21 cellular contexts compared by ENCODE assay signal in genomic region chr6:159756508-159756907, GRCh38. TPM values are rescaled to one million over a fixed set of nuclear protein-coding genes. Genes with fewer than 3 reads are reported as not detected.
DNase-seq lines count a peak whose midpoint lies in the region; ATAC-seq, FAIRE-seq and TF ChIP-seq lines count a peak whose summit lies in the region.
"Had no signal": no experiment of that assay in that cellular context is flagged by ENCODE, and none has a peak within 500 bp of the region (broad histone marks: within the 10 kb centered on the region; RNA-seq: fewer than 3 reads in every experiment).

No MANE protein-coding gene starts in this region.

- CTCF ChIA-PET in K562 (lab: Yijun Ruan, JAX; ENCODE audit: low intra/inter-chr PET ratio) (no interaction called here), HEK293T (lab: Yijun Ruan, JAX) (no interaction called here)

- TF ChIP-seq CTCF in K562 (IDR thresholded peaks at IDR 0.05 in 2 of 3, conservative IDR thresholded peaks at IDR 0.05 in 1 of 3; ENCODE audit: insufficient read depth in 2 of 3, low read depth in 1 of 3, low read length in 3 of 3), result no peak
- TF ChIP-seq CTCF in neural progenitor cell (IDR thresholded peaks at IDR 0.05), result no peak

- peak overlapping the region; percentile 66 for H3K27ac Mint-ChIP-seq in activated naive CD8-positive, alpha-beta T cell
- no peak overlapping the region for H3K27ac Mint-ChIP-seq in activated naive CD8-positive, alpha-beta T cell treated with anti-CD3 and anti-CD28 coated beads for 36 hours
- H3K27ac Mint-ChIP-seq in neural progenitor cell, result no peak overlapping the region

- no peaks in the 10 kb centered on the region for H3K27me3 Mint-ChIP-seq in activated naive CD8-positive, alpha-beta T cell
- no peaks in the 10 kb centered on the region for H3K27me3 Mint-ChIP-seq in activated naive CD8-positive, alpha-beta T cell treated with anti-CD3 and anti-CD28 coated beads for 36 hours
- H3K27me3 Mint-ChIP-seq in neural progenitor cell (ENCODE audit: insufficient read depth, low read depth), result peaks cover 2% of the 10 kb centered on the region

- H3K4me1 ChIP-seq in K562 (replicated peaks in 1 of 2; ENCODE audit: control insufficient read depth in 2 of 2, insufficient read depth in 2 of 2, low read length in 2 of 2) (peaks cover 9 to 10% of the 10 kb centered on the region in 2 experiments; a peak in 4 of 5 replicates), neural progenitor cell (peaks cover 14% of the 10 kb centered on the region)

- H3K36me3 ChIP-seq in K562 (ENCODE audit: control insufficient read depth, insufficient read depth, low read length) (peaks cover 81% of the 10 kb centered on the region), neural progenitor cell (peaks cover 25% of the 10 kb centered on the region)

- H3K9me3 Mint-ChIP-seq in activated naive CD8-positive, alpha-beta T cell (ENCODE audit: low read depth), result no peaks in the 10 kb centered on the region
- no peaks in the 10 kb centered on the region for H3K9me3 Mint-ChIP-seq in activated naive CD8-positive, alpha-beta T cell treated with anti-CD3 and anti-CD28 coated beads for 36 hours
- H3K9me3 Mint-ChIP-seq in neural progenitor cell, result no peaks in the 10 kb centered on the region

- TF ChIP-seq RAD21 in K562 (CRISPR knock-in tag; conservative IDR thresholded peaks at IDR 0.05 in 1 of 2, IDR thresholded peaks at IDR 0.05 in 1 of 2), result no peak

- peaks cover 81% of the 10 kb centered on the region for H3F3A ChIP-seq in neural progenitor cell (ENCODE audit: low read depth)

- WGBS in K562 (ENCODE audit: insufficient coverage, low coverage, missing lambda C conversion rate), result 99% methylated on average over 4 of the region's 4 CpGs

- TF ChIP-seq POLR2A in K562 (conservative IDR thresholded peaks at IDR 0.05), result no peak

- intact Hi-C loops in K562 (cut with micrococcal nuclease), result no loop called here

- DNase-seq in activated naive CD8-positive, alpha-beta T cell treated with anti-CD3 and anti-CD28 coated beads for 36 hours, result no peak
- DNase-seq in NCI-H187 treated with DMSO at 0.1 percent for 48 hours (lab: John Stamatoyannopoulos, UW) (peak; percentile 51), K562 (ENCODE audit: extremely low read depth in 1 of 4, low spot score in 3 of 4) (no peak), neural progenitor cell (ENCODE audit: low spot score) (no peak), HEK293T (ENCODE audit: extremely low spot score) (no peak)
- DNase-seq: Caco-2; DND-41; GOT3; NCI-H1048; NCI-H146; NCI-H226; NK-92 treated with Interleukin-12 subunit alpha and Interleukin-12 subunit beta, amount 100 ng/mL, for 24 hours; SHP77 had no signal

- H3K9ac ChIP-seq in K562 (ENCODE audit: insufficient read depth in 1 of 2, low read depth in 2 of 2, low read length in 2 of 2), result no peak overlapping the region
- H3K9ac ChIP-seq in neural progenitor cell, result no peak overlapping the region
- H3K9ac ChIP-seq: KMS-11 had no signal

- in situ Hi-C loops in K562 (cut with MboI), result no loop called here

- peaks cover 18% of the 10 kb centered on the region for H3K79me2 ChIP-seq in K562 (ENCODE audit: control insufficient read depth, insufficient read depth, low read length)
- peaks cover 32% of the 10 kb centered on the region for H3K79me2 ChIP-seq in neural progenitor cell (ENCODE audit: low read depth)

- H3K4me3 ChIP-seq in K562 (no peak overlapping the region), neural progenitor cell (no peak overlapping the region)
- H3K4me3 ChIP-seq: A549 had no signal

- H2AFZ ChIP-seq in K562 (ENCODE audit: low read depth, low read length) (no peak overlapping the region), neural progenitor cell (replicated peaks) (no peak overlapping the region)

- H3K4me2 ChIP-seq in K562 (ENCODE audit: insufficient read depth, low read length) (no peak overlapping the region), neural progenitor cell (no peak overlapping the region)
- H3K4me2 ChIP-seq: A549, KMS-11 had no signal

- ATAC-seq in K562, result no peak
- ATAC-seq in GM21360 (IDR thresholded peaks at IDR 0.05; ENCODE audit: unreplicated experiment), result no peak
- ATAC-seq: A549, SK-N-SH treated with all-trans-retinoic acid at 6 μM for 48 hours had no signal

- no peak overlapping the region for H3K4me3 Mint-ChIP-seq in activated naive CD8-positive, alpha-beta T cell
- no peak overlapping the region for H3K4me3 Mint-ChIP-seq in activated naive CD8-positive, alpha-beta T cell treated with anti-CD3 and anti-CD28 coated beads for 36 hours
- no peak overlapping the region for H3K4me3 Mint-ChIP-seq in neural progenitor cell

- BruUV-seq in K562 (replicated peaks; lab: Mats Ljungman, UMichigan), result no TSS peak

- H3K27me3 ChIP-seq in K562 (ENCODE audit: control insufficient read depth in 2 of 2, insufficient read depth in 2 of 2, low read length in 2 of 2), result no peaks in the 10 kb centered on the region
- H3K27me3 ChIP-seq in neural progenitor cell, result no peaks in the 10 kb centered on the region

- no peak overlapping the region for H3K27ac ChIP-seq in K562 (ENCODE audit: extremely low read depth, low read depth, low read length)
- no peak overlapping the region for H3K27ac ChIP-seq in neural progenitor cell
- H3K27ac ChIP-seq: A549, C4-2B, KMS-11 had no signal

- H4K20me1 ChIP-seq in K562 (replicated peaks; ENCODE audit: control insufficient read depth, insufficient read depth, low read length) (no peaks in the 10 kb centered on the region), neural progenitor cell (ENCODE audit: low read depth) (peaks cover 12% of the 10 kb centered on the region)

- H3K9me3 ChIP-seq in K562 (replicated peaks; ENCODE audit: control insufficient read depth, insufficient read depth, low read depth, low read length) (no peaks in the 10 kb centered on the region), neural progenitor cell (ENCODE audit: low read depth) (no peaks in the 10 kb centered on the region)
- H3K9me3 ChIP-seq: A549, Caco-2 had no signal

- no peaks in the 10 kb centered on the region for H3K9me1 ChIP-seq in K562 (ENCODE audit: control insufficient read depth, insufficient read depth, low read length)

- peaks cover 8% of the 10 kb centered on the region for H3K36me3 Mint-ChIP-seq in activated naive CD8-positive, alpha-beta T cell
- H3K36me3 Mint-ChIP-seq in activated naive CD8-positive, alpha-beta T cell treated with anti-CD3 and anti-CD28 coated beads for 36 hours, result peaks cover 42% of the 10 kb centered on the region
- H3K36me3 Mint-ChIP-seq in neural progenitor cell, result peaks cover 43% of the 10 kb centered on the region

- H3K4me1 Mint-ChIP-seq in activated naive CD8-positive, alpha-beta T cell (ENCODE audit: low read depth), result peaks cover 19% of the 10 kb centered on the region
- peaks cover 32% of the 10 kb centered on the region for H3K4me1 Mint-ChIP-seq in activated naive CD8-positive, alpha-beta T cell treated with anti-CD3 and anti-CD28 coated beads for 36 hours
- H3K4me1 Mint-ChIP-seq in neural progenitor cell, result peaks cover 18% of the 10 kb centered on the region

- no peak for TF ChIP-seq EP300 in K562 (IDR thresholded peaks at IDR 0.05; ENCODE audit: low read length)

- POLR2A ChIA-PET in K562 (lab: Yijun Ruan, JAX), result interaction anchor here (0.9 to 1.5 kb wide), 4 partner anchors 13 to 63 kb away, joined by 3 to 5 read pairs (median 4); partner anchors contain the start of genes SOD2 and WTAP
- POLR2A ChIA-PET in HEK293T (lab: Yijun Ruan, JAX), result no interaction called here

- FAIRE-seq in K562 (lab: Jason Lieb, UNC), result no peak
- FAIRE-seq: A549 had no signal

RNA-seq across cellular contexts. Expression of gene ACAT2, which starts 5.3 kb away (rescaled TPM):
- 10 to 100 TPM; 67.8 to 68.4 TPM for total RNA-seq in activated naive CD8-positive, alpha-beta T cell treated with anti-CD3 and anti-CD28 coated beads for 36 hours
- 97.0 and 119 TPM in 2 replicates for total RNA-seq in K562 (2011; cell fraction: chromatin; rRNA removed; ENCODE audit: low replicate concordance)
- total RNA-seq in K562 (2011; cell fraction: nucleolus; rRNA removed), result 75.9 and 101 TPM in 2 replicates
- total RNA-seq in K562 (2011; cell fraction: nucleoplasm; rRNA removed), result 118 and 128 TPM in 2 replicates
- total RNA-seq in K562 (2014; rRNA removed), result 63.0 and 74.1 TPM in 2 replicates
- total RNA-seq in K562 (2014; rRNA removed; fragmentation: Illumina TruSeq; extraction: Trizol), result 151 and 166 TPM in 2 replicates
- 78.8 and 85.6 TPM in 2 replicates for total RNA-seq in K562 (2015; rRNA removed; fragmentation: Illumina TruSeq; extraction: Trizol)
- total RNA-seq in K562 (2021), result 131 and 144 TPM in 2 replicates
- 265 and 286 TPM in 2 replicates for polyA plus RNA-seq in K562 (2011; rRNA removed)
- polyA plus RNA-seq in K562 (2011; cell fraction: cytosol; rRNA removed), result 60.4 and 121 TPM in 2 replicates
- polyA plus RNA-seq in K562 (2011; cell fraction: nucleus; rRNA removed), result 71.9 and 123 TPM in 2 replicates
- 58.3 and 88.8 TPM in 2 replicates for polyA plus RNA-seq in K562 (2012)
- 93.8 and 98.3 TPM in 2 replicates for polyA plus RNA-seq in K562 (2014; fragmentation: Illumina TruSeq; extraction: Trizol)
- 100 to 1,000 TPM; 247 to 309 TPM for polyA plus RNA-seq in K562 (2014; fragmentation: Nextera tagmentation; extraction: Ambion mirVana)
- 90.9 and 94.5 TPM in 2 replicates for polyA plus RNA-seq in K562 (2014; rRNA removed)
- polyA minus RNA-seq in K562 (2011; rRNA and poly(A)+ RNA removed), result 193 and 204 TPM in 2 replicates
- 59.9 and 62.8 TPM in 2 replicates for polyA minus RNA-seq in K562 (2011; cell fraction: cytosol; rRNA and poly(A)+ RNA removed)
- 42.4 and 92.6 TPM in 2 replicates for polyA minus RNA-seq in K562 (2011; cell fraction: nucleus; rRNA and poly(A)+ RNA removed)
- 92.5 and 101 TPM in 2 replicates for total RNA-seq in neural progenitor cell (ENCODE audit: low replicate concordance)

RNA-seq across cellular contexts. Expression of gene WTAP, which starts 29.2 kb away (rescaled TPM):
- total RNA-seq in activated naive CD8-positive, alpha-beta T cell treated with anti-CD3 and anti-CD28 coated beads for 36 hours, result 100 to 1,000 TPM in 1 of 2 experiments, 10 to 100 TPM in 1; 98.3 to 101 TPM
- total RNA-seq in K562 (2011; cell fraction: chromatin; rRNA removed; ENCODE audit: low replicate concordance), result 63.3 and 139 TPM in 2 replicates
- total RNA-seq in K562 (2011; cell fraction: nucleolus; rRNA removed), result 28.2 and 43.2 TPM in 2 replicates
- total RNA-seq in K562 (2011; cell fraction: nucleoplasm; rRNA removed), result 89.1 and 167 TPM in 2 replicates
- total RNA-seq in K562 (2014; rRNA removed) (84.3 and 86.0 TPM in 2 replicates), K562 (2014; rRNA removed; fragmentation: Illumina TruSeq; extraction: Trizol) (110 and 124 TPM in 2 replicates), K562 (2015; rRNA removed; fragmentation: Illumina TruSeq; extraction: Trizol) (117 and 123 TPM in 2 replicates), K562 (2021) (105 and 110 TPM in 2 replicates), neural progenitor cell (ENCODE audit: low replicate concordance) (126 and 159 TPM in 2 replicates)
- polyA plus RNA-seq in K562 (2011; rRNA removed) (34.7 and 52.4 TPM in 2 replicates), K562 (2014; fragmentation: Illumina TruSeq; extraction: Trizol) (143 and 156 TPM in 2 replicates), K562 (2014; fragmentation: Nextera tagmentation; extraction: Ambion mirVana) (100 to 1,000 TPM in 1 of 2 experiments, 10 to 100 TPM in 1; 73.9 to 115 TPM), K562 (2014; rRNA removed) (83.8 and 91.3 TPM in 2 replicates)
- polyA plus RNA-seq in K562 (2011; cell fraction: cytosol; rRNA removed), result 13.4 and 22.5 TPM in 2 replicates
- polyA plus RNA-seq in K562 (2011; cell fraction: nucleus; rRNA removed), result 36.2 and 36.5 TPM in 2 replicates
- 76.6 and 96.2 TPM in 2 replicates for polyA plus RNA-seq in K562 (2012)
- polyA minus RNA-seq in K562 (2011; rRNA and poly(A)+ RNA removed), result 111 TPM in 2 replicates
- 27.6 and 33.8 TPM in 2 replicates for polyA minus RNA-seq in K562 (2011; cell fraction: cytosol; rRNA and poly(A)+ RNA removed)
- polyA minus RNA-seq in K562 (2011; cell fraction: nucleus; rRNA and poly(A)+ RNA removed), result 46.2 and 76.4 TPM in 2 replicates

RNA-seq across cellular contexts. Expression of gene TCP1, which starts 32.9 kb away (rescaled TPM):
- 100 to 1,000 TPM; 627 to 631 TPM for total RNA-seq in activated naive CD8-positive, alpha-beta T cell treated with anti-CD3 and anti-CD28 coated beads for 36 hours
- 417 and 829 TPM in 2 replicates for total RNA-seq in K562 (2011; cell fraction: chromatin; rRNA removed; ENCODE audit: low replicate concordance)
- 282 and 299 TPM in 2 replicates for total RNA-seq in K562 (2011; cell fraction: nucleolus; rRNA removed)
- total RNA-seq in K562 (2011; cell fraction: nucleoplasm; rRNA removed), result 449 and 476 TPM in 2 replicates
- total RNA-seq in K562 (2014; rRNA removed) (515 and 618 TPM in 2 replicates), K562 (2014; rRNA removed; fragmentation: Illumina TruSeq; extraction: Trizol) (801 and 895 TPM in 2 replicates), K562 (2015; rRNA removed; fragmentation: Illumina TruSeq; extraction: Trizol) (711 and 732 TPM in 2 replicates), K562 (2021) (627 and 658 TPM in 2 replicates), neural progenitor cell (ENCODE audit: low replicate concordance) (264 and 334 TPM in 2 replicates)
- polyA plus RNA-seq in K562 (2011; rRNA removed) (276 and 332 TPM in 2 replicates), K562 (2014; fragmentation: Illumina TruSeq; extraction: Trizol) (575 and 659 TPM in 2 replicates), K562 (2014; fragmentation: Nextera tagmentation; extraction: Ambion mirVana) (100 to 1,000 TPM; 475 to 645 TPM), K562 (2014; rRNA removed) (311 and 331 TPM in 2 replicates)
- polyA plus RNA-seq in K562 (2011; cell fraction: cytosol; rRNA removed), result 190 and 209 TPM in 2 replicates
- 340 and 385 TPM in 2 replicates for polyA plus RNA-seq in K562 (2011; cell fraction: nucleus; rRNA removed)
- 349 and 560 TPM in 2 replicates for polyA plus RNA-seq in K562 (2012)
- polyA minus RNA-seq in K562 (2011; rRNA and poly(A)+ RNA removed), result 971 and 1,025 TPM in 2 replicates
- 585 and 708 TPM in 2 replicates for polyA minus RNA-seq in K562 (2011; cell fraction: cytosol; rRNA and poly(A)+ RNA removed)
- polyA minus RNA-seq in K562 (2011; cell fraction: nucleus; rRNA and poly(A)+ RNA removed), result 302 and 460 TPM in 2 replicates

RNA-seq across cellular contexts. Expression of gene MRPL18, which starts 33.8 kb away (rescaled TPM):
- total RNA-seq in activated naive CD8-positive, alpha-beta T cell treated with anti-CD3 and anti-CD28 coated beads for 36 hours, result 100 to 1,000 TPM; 106 to 108 TPM
- total RNA-seq in K562 (2011; cell fraction: chromatin; rRNA removed; ENCODE audit: low replicate concordance), result 16.7 and 22.8 TPM in 2 replicates
- 19.2 and 19.5 TPM in 2 replicates for total RNA-seq in K562 (2011; cell fraction: nucleolus; rRNA removed)
- total RNA-seq in K562 (2011; cell fraction: nucleoplasm; rRNA removed), result 26.3 and 35.2 TPM in 2 replicates
- total RNA-seq in K562 (2014; rRNA removed) (182 and 213 TPM in 2 replicates), K562 (2014; rRNA removed; fragmentation: Illumina TruSeq; extraction: Trizol) (176 and 177 TPM in 2 replicates), K562 (2015; rRNA removed; fragmentation: Illumina TruSeq; extraction: Trizol) (181 and 197 TPM in 2 replicates), K562 (2021) (158 and 162 TPM in 2 replicates), neural progenitor cell (ENCODE audit: low replicate concordance) (64.5 and 69.1 TPM in 2 replicates)
- polyA plus RNA-seq in K562 (2011; rRNA removed) (142 and 149 TPM in 2 replicates), K562 (2014; fragmentation: Illumina TruSeq; extraction: Trizol) (175 and 196 TPM in 2 replicates), K562 (2014; fragmentation: Nextera tagmentation; extraction: Ambion mirVana) (100 to 1,000 TPM; 395 to 456 TPM), K562 (2014; rRNA removed) (220 and 256 TPM in 2 replicates)
- polyA plus RNA-seq in K562 (2011; cell fraction: cytosol; rRNA removed), result 83.2 and 101 TPM in 2 replicates
- 56.0 and 76.4 TPM in 2 replicates for polyA plus RNA-seq in K562 (2011; cell fraction: nucleus; rRNA removed)
- polyA plus RNA-seq in K562 (2012), result 136 and 193 TPM in 2 replicates
- polyA minus RNA-seq in K562 (2011; rRNA and poly(A)+ RNA removed), result 64.8 and 70.6 TPM in 2 replicates
- polyA minus RNA-seq in K562 (2011; cell fraction: cytosol; rRNA and poly(A)+ RNA removed), result 28.2 and 34.9 TPM in 2 replicates
- polyA minus RNA-seq in K562 (2011; cell fraction: nucleus; rRNA and poly(A)+ RNA removed), result 13.5 and 23.9 TPM in 2 replicates

RNA-seq across cellular contexts. Expression of gene PNLDC1, which starts 43.6 kb away (rescaled TPM):
- total RNA-seq in activated naive CD8-positive, alpha-beta T cell treated with anti-CD3 and anti-CD28 coated beads for 36 hours, result under 1 TPM in 1 of 2 experiments, not detected in 1; 0.31 TPM
- total RNA-seq in K562 (2011; cell fraction: chromatin; rRNA removed; ENCODE audit: low replicate concordance), result not detected in 2 replicates
- not detected in 2 replicates for total RNA-seq in K562 (2011; cell fraction: nucleolus; rRNA removed)
- total RNA-seq in K562 (2011; cell fraction: nucleoplasm; rRNA removed), result not detected in 2 replicates
- total RNA-seq in K562 (2014; rRNA removed) (not detected in 2 replicates), K562 (2014; rRNA removed; fragmentation: Illumina TruSeq; extraction: Trizol) (not detected in 2 replicates), K562 (2015; rRNA removed; fragmentation: Illumina TruSeq; extraction: Trizol) (not detected in 2 replicates), K562 (2021) (not detected in 2 replicates), neural progenitor cell (ENCODE audit: low replicate concordance) (0.06 TPM in 1 of 2 replicates, not detected in the other)
- polyA plus RNA-seq in K562 (2011; rRNA removed) (not detected in 2 replicates), K562 (2014; fragmentation: Illumina TruSeq; extraction: Trizol) (not detected in 2 replicates), K562 (2014; fragmentation: Nextera tagmentation; extraction: Ambion mirVana) (not detected), K562 (2014; rRNA removed) (0.07 and 0.12 TPM in 2 replicates)
- 0.12 TPM in 1 of 2 replicates, not detected in the other for polyA plus RNA-seq in K562 (2011; cell fraction: cytosol; rRNA removed)
- polyA plus RNA-seq in K562 (2011; cell fraction: nucleus; rRNA removed), result not detected in 2 replicates
- polyA plus RNA-seq in K562 (2012), result 0.04 and 0.28 TPM in 2 replicates
- not detected in 2 replicates for polyA minus RNA-seq in K562 (2011; rRNA and poly(A)+ RNA removed)
- polyA minus RNA-seq in K562 (2011; cell fraction: cytosol; rRNA and poly(A)+ RNA removed), result not detected in 2 replicates
- not detected in 2 replicates for polyA minus RNA-seq in K562 (2011; cell fraction: nucleus; rRNA and poly(A)+ RNA removed)
- total RNA-seq: M059J, OCI-LY7 had no signal
